35 cellular contexts compared by ENCODE assay signal in the genomic region with DNA sequence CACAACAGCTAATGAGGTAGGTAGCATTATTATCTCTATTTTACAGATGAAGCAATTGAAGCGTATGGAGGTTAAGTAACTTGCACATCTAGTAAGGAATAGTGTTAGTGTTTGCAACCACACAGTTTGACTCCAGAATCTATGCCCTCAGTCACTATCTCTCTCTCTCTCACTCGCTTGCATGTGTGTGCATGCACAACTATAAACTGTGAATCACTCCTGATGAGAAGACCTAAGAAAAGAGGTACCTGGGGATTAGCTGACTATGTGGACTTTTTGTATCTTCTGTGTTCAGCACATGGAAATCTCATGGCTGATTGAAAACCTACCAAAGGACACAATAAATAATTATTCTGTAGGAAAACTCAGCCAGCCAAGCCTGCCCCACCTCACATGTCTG.
"Had no signal": no experiment of that assay in that cellular context is flagged by ENCODE, and none has a peak within 500 bp of the region (broad histone marks: within the 10 kb centered on the region; RNA-seq: fewer than 3 reads in every experiment).

No MANE protein-coding gene starts in this region.

- DNase-seq: Karpas-422, Kasumi-1, KBM-7, KG1, MG63, MM.1S, MV-4-11, NCI-H1048, NCI-H1092, NCI-H1092 treated with DMSO at 0.1 percent for 48 hours, NCI-H1105, NCI-H1105 treated with DMSO at 0.1 percent for 48 hours, NCI-H1417, NCI-H1417 treated with DMSO at 0.1 percent for 48 hours, NCI-H1436, NCI-H1436 treated with DMSO at 0.1 percent for 48 hours, NCI-H146, NCI-H1694, NCI-H1694 treated with DMSO at 0.1 percent for 48 hours, NCI-H187, NCI-H187 treated with DMSO at 0.1 percent for 48 hours, NCI-H1930, NCI-H2029, NCI-H2029 treated with DMSO at 0.1 percent for 48 hours, NCI-H2081, NCI-H2081 treated with DMSO at 0.1 percent for 48 hours, NCI-H2107, NCI-H2171, NCI-H2171 treated with DMSO at 0.1 percent for 48 hours, NCI-H2227 treated with DMSO at 0.1 percent for 48 hours, NCI-H226, NCI-H345, NCI-H446, NCI-H446 treated with DMSO at 0.1 percent for 48 hours had no signal

- H3K4me3 ChIP-seq: MG63 had no signal

- H3K9me3 ChIP-seq: MG63 had no signal

- H3K4me2 ChIP-seq: KMS-11 had no signal

- H3K27ac ChIP-seq: KMS-11 had no signal

- H3K36me3 ChIP-seq: MG63 had no signal

- H3K9ac ChIP-seq: KMS-11 had no signal
